29 cellular contexts compared by ENCODE assay signal in the genomic region with DNA sequence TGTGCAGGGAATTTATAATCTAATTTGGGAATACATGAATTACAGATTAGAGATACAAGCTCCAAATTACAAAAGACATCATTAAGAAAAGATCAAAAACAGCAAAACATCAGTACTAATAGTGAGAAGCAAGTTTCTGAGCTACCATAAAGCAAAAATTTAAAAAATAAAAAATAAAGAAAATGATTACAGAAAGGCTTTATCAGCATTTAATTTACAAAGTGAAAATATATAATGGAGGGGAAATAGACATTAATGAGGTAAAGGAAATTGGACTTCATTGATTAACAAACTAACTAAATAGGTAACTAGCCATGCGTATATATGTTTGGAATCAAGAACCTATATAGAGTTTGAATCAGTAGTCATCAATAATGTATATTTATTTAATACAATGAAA.
A peak's percentile ranks its signal among the peaks of the same experiment; 100 is the strongest.
DNase-seq lines count a peak whose midpoint lies in the region; ATAC-seq, FAIRE-seq and TF ChIP-seq lines count a peak whose summit lies in the region.
"Had no signal": no experiment of that assay in that cellular context is flagged by ENCODE, and none has a peak within 500 bp of the region (broad histone marks: within the 10 kb centered on the region; RNA-seq: fewer than 3 reads in every experiment).

No MANE protein-coding gene starts in this region.

- DNase-seq in K562 (ENCODE audit: extremely low read depth in 1 of 4, low spot score in 3 of 4) (no peak), breast epithelium (ENCODE audit: low spot score in 2 of 2) (no peak)
- DNase-seq: 8988T; ACHN; AML-193; BE2C; C1 segment of cervical spinal cord; Caco-2; Calu3; CD4-positive, alpha-beta memory T cell; CD4-positive, alpha-beta T cell; CD4-positive, CD25-positive, alpha-beta regulatory T cell; CD8-positive, alpha-beta memory T cell; CD8-positive, alpha-beta T cell; COR-L47; DMS 273 treated with DMSO at 0.1 percent for 48 hours; DMS153; DMS53; DMS79; DMS79 treated with DMSO at 0.1 percent for 48 hours; DND-41; EL had no signal

- in situ Hi-C loops in K562 (cut with MboI), result no loop called here

- H3K27ac ChIP-seq in K562 (ENCODE audit: extremely low read depth, low read depth, low read length) (no peak overlapping the region), breast epithelium (no peak overlapping the region)
- H3K27ac ChIP-seq: 22Rv1; A549; BLaER1; BLaER1 treated with 17β-estradiol and CSF1 and Interleukin-3, amounts not matched to agents 10 nM and 100 nM; C4-2B had no signal

- TF ChIP-seq CTCF in K562 (IDR thresholded peaks at IDR 0.05 in 2 of 3, conservative IDR thresholded peaks at IDR 0.05 in 1 of 3; ENCODE audit: insufficient read depth in 2 of 3, low read depth in 1 of 3, low read length in 3 of 3), result no peak
- TF ChIP-seq CTCF in breast epithelium (IDR thresholded peaks at IDR 0.05), result no peak

- ATAC-seq in K562, result no peak
- ATAC-seq: A549; CD8-positive, alpha-beta T cell had no signal

- no peak for FAIRE-seq in K562 (lab: Jason Lieb, UNC)
- FAIRE-seq: A204.1, A549, D721Med had no signal

- no peak overlapping the region for H2AFZ ChIP-seq in K562 (ENCODE audit: low read depth, low read length)

- H3K79me2 ChIP-seq in K562 (ENCODE audit: control insufficient read depth, insufficient read depth, low read length), result no peaks in the 10 kb centered on the region

- no TSS peak for BruUV-seq in K562 (replicated peaks; lab: Mats Ljungman, UMichigan)

- H3K27me3 ChIP-seq in K562 (ENCODE audit: control insufficient read depth in 2 of 2, insufficient read depth in 2 of 2, low read length in 2 of 2) (no peaks in the 10 kb centered on the region), breast epithelium (no peaks in the 10 kb centered on the region)
- H3K27me3 ChIP-seq: BE2C; BLaER1; BLaER1 treated with 17β-estradiol and CSF1 and Interleukin-3, amounts not matched to agents 10 nM and 100 nM had no signal

- no peak for TF ChIP-seq EP300 in K562 (IDR thresholded peaks at IDR 0.05; ENCODE audit: low read length)

- H3K36me3 ChIP-seq in K562 (ENCODE audit: control insufficient read depth, insufficient read depth, low read length), result no peaks in the 10 kb centered on the region
- no peaks in the 10 kb centered on the region for H3K36me3 ChIP-seq in breast epithelium
- H3K36me3 ChIP-seq: BE2C; BLaER1; BLaER1 treated with 17β-estradiol and CSF1 and Interleukin-3, amounts not matched to agents 10 nM and 100 nM had no signal

- CTCF ChIA-PET in K562 (lab: Yijun Ruan, JAX; ENCODE audit: low intra/inter-chr PET ratio), result no interaction called here

- H3K4me1 ChIP-seq in K562 (replicated peaks in 1 of 2; ENCODE audit: control insufficient read depth in 2 of 2, insufficient read depth in 2 of 2, low read length in 2 of 2), result no peaks in the 10 kb centered on the region
- H3K4me1 ChIP-seq in breast epithelium, result no peaks in the 10 kb centered on the region
- H3K4me1 ChIP-seq: A549; BE2C; BLaER1; BLaER1 treated with 17β-estradiol and CSF1 and Interleukin-3, amounts not matched to agents 10 nM and 100 nM; Caco-2 had no signal

- no peak overlapping the region for H3K4me2 ChIP-seq in K562 (ENCODE audit: insufficient read depth, low read length)
- H3K4me2 ChIP-seq: A549; BLaER1; BLaER1 treated with 17β-estradiol and CSF1 and Interleukin-3, amounts not matched to agents 10 nM and 100 nM had no signal

- intact Hi-C loops in K562 (cut with micrococcal nuclease), result no loop called here
- intact Hi-C loops in breast epithelium (cut with DNase I; ENCODE audit: low total_unique reads), result no loop called here

- POLR2A ChIA-PET in K562 (lab: Yijun Ruan, JAX), result no interaction called here

- H3K4me3 ChIP-seq in K562 (no peak overlapping the region), breast epithelium (no peak overlapping the region)
- H3K4me3 ChIP-seq: A549; BLaER1; BLaER1 treated with 17β-estradiol and CSF1 and Interleukin-3, amounts not matched to agents 10 nM and 100 nM had no signal

- WGBS in K562 (ENCODE audit: insufficient coverage, low coverage, missing lambda C conversion rate), result 0% methylated on average over 1 of the region's 1 CpG

- TF ChIP-seq RAD21 in K562 (CRISPR knock-in tag; conservative IDR thresholded peaks at IDR 0.05 in 1 of 2, IDR thresholded peaks at IDR 0.05 in 1 of 2), result no peak

- TF ChIP-seq POLR2A in K562 (conservative IDR thresholded peaks at IDR 0.05) (no peak), breast epithelium (IDR thresholded peaks at IDR 0.05) (no peak)

- H4K20me1 ChIP-seq in K562 (replicated peaks; ENCODE audit: control insufficient read depth, insufficient read depth, low read length), result no peaks in the 10 kb centered on the region
- H4K20me1 ChIP-seq: BLaER1; BLaER1 treated with 17β-estradiol and CSF1 and Interleukin-3, amounts not matched to agents 10 nM and 100 nM had no signal

- no peaks in the 10 kb centered on the region for H3K9me1 ChIP-seq in K562 (ENCODE audit: control insufficient read depth, insufficient read depth, low read length)

- no peak overlapping the region for H3K9ac ChIP-seq in K562 (ENCODE audit: insufficient read depth in 1 of 2, low read depth in 2 of 2, low read length in 2 of 2)
- H3K9ac ChIP-seq: BLaER1; BLaER1 treated with 17β-estradiol and CSF1 and Interleukin-3, amounts not matched to agents 10 nM and 100 nM had no signal

- no peaks in the 10 kb centered on the region for H3K9me3 ChIP-seq in K562 (replicated peaks; ENCODE audit: control insufficient read depth, insufficient read depth, low read depth, low read length)
- no peaks in the 10 kb centered on the region for H3K9me3 ChIP-seq in breast epithelium
- H3K9me3 ChIP-seq: A549; BE2C; BLaER1; BLaER1 treated with 17β-estradiol and CSF1 and Interleukin-3, amounts not matched to agents 10 nM and 100 nM; Caco-2 had no signal

TF ChIP-seq in K562, 482 proteins besides CTCF, POLR2A, EP300 and RAD21:
- peak; percentile 53; the same call in 1 of the 2 replicates for TF ChIP-seq ZNF316 (IDR thresholded peaks at IDR 0.05)
- TF ChIP-seq, protein P1, sequence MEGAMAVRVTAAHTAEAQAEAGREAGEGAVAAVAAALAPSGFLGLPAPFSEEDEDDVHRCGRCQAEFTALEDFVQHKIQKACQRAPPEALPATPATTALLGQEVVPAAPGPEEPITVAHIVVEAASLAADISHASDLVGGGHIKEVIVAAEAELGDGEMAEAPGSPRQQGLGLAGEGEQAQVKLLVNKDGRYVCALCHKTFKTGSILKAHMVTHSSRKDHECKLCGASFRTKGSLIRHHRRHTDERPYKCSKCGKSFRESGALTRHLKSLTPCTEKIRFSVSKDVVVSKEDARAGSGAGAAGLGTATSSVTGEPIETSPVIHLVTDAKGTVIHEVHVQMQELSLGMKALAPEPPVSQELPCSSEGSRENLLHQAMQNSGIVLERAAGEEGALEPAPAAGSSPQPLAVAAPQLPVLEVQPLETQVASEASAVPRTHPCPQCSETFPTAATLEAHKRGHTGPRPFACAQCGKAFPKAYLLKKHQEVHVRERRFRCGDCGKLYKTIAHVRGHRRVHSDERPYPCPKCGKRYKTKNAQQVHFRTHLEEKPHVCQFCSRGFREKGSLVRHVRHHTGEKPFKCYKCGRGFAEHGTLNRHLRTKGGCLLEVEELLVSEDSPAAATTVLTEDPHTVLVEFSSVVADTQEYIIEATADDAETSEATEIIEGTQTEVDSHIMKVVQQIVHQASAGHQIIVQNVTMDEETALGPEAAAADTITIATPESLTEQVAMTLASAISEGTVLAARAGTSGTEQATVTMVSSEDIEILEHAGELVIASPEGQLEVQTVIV (CRISPR knock-in tag; IDR thresholded peaks at IDR 0.05; ENCODE audit: borderline replicate concordance), result no peak
